ENCODE assay signal across 1 cellular context in the genomic region with DNA sequence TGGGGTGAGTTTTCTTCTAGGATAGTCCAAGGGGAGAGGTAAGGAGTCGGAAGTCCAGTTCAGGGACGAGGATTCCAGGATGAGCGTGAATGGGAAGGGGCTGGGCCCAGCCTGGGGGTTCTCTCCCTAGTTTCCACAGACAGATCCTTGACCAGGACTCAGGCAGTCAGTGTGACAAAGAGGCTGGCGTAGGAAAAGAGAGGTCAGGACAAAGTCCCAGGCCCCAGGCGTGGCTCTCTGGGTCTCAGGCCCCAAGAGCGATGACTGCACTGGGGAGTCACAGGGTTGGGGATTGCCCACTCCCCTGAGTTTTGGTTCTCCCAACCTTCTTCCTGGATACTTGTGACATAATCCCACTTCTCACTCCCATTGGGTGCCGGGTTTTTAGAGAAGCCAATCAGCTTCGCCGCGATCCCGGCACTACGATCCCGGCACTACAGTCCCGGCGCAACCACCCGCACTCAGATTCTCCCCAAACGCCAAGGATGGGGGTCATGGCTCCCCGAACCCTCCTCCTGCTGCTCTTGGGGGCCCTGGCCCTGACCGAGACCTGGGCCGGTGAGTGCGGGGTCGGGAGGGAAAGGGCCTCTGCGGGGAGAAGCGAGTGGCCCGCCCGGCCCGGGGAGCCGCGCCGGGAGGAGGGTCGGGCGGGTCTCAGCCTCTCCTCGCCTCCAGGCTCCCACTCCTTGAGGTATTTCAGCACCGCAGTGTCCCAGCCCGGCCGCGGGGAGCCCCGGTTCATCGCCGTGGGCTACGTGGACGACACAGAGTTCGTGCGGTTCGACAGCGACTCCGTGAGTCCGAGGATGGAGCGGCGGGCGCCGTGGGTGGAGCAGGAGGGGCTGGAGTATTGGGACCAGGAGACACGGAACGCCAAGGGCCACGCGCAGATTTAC.
TF ChIP-seq lines count a peak whose summit lies in the region.

No MANE protein-coding gene starts in this region.

TF ChIP-seq in HepG2, 621 proteins besides CTCF, POLR2A, EP300 and RAD21 (continued from another document and continues in another):
- TF ChIP-seq, protein P1, sequence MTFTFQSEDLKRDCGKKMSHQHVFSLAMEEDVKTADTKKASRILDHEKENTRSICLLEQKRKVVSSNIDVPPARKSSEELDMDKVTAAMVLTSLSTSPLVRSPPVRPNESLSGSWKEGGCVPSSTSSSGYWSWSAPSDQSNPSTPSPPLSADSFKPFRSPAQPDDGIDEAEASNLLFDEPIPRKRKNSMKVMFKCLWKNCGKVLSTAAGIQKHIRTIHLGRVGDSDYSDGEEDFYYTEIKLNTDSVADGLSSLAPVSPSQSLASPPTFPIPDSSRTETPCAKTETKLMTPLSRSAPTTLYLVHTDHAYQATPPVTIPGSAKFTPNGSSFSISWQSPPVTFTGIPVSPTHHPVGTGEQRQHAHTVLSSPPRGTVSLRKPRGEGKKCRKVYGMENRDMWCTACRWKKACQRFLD (CRISPR knock-in tag; IDR thresholded peaks at IDR 0.05; ENCODE audit: borderline replicate concordance), result 0 out of 2 replicates have a peak, but pooled peaks have one; percentile 33
- TF ChIP-seq, protein P2, sequence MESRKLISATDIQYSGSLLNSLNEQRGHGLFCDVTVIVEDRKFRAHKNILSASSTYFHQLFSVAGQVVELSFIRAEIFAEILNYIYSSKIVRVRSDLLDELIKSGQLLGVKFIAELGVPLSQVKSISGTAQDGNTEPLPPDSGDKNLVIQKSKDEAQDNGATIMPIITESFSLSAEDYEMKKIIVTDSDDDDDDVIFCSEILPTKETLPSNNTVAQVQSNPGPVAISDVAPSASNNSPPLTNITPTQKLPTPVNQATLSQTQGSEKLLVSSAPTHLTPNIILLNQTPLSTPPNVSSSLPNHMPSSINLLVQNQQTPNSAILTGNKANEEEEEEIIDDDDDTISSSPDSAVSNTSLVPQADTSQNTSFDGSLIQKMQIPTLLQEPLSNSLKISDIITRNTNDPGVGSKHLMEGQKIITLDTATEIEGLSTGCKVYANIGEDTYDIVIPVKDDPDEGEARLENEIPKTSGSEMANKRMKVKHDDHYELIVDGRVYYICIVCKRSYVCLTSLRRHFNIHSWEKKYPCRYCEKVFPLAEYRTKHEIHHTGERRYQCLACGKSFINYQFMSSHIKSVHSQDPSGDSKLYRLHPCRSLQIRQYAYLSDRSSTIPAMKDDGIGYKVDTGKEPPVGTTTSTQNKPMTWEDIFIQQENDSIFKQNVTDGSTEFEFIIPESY (CRISPR knock-in tag; IDR thresholded peaks at IDR 0.05), result no peak
- TF ChIP-seq ATRX (CRISPR knock-in tag; IDR thresholded peaks at IDR 0.05; ENCODE audit: borderline replicate concordance) (no peak), ARNT2 (CRISPR knock-in tag; IDR thresholded peaks at IDR 0.05; ENCODE audit: low read depth) (peak; percentile 79), ZSCAN22 (CRISPR knock-in tag; IDR thresholded peaks at IDR 0.05) (no peak), KDM5B (CRISPR knock-in tag; IDR thresholded peaks at IDR 0.05; ENCODE audit: borderline replicate concordance) (no peak; the same call in 1 of the 2 replicates), NFE2L1 (CRISPR knock-in tag; IDR thresholded peaks at IDR 0.05; ENCODE audit: borderline replicate concordance) (peak; percentile 83; the same call in 1 of the 2 replicates), ZNF891 (CRISPR knock-in tag; IDR thresholded peaks at IDR 0.05) (no peak), HMG20B (CRISPR knock-in tag; conservative IDR thresholded peaks at IDR 0.05) (no peak), POLR2AphosphoS5 (IDR thresholded peaks at IDR 0.05; ENCODE audit: low read depth, low read length) (no peak), PRMT3 (CRISPR knock-in tag; IDR thresholded peaks at IDR 0.05; ENCODE audit: borderline replicate concordance, low read depth) (no peak), ZNF205 (CRISPR knock-in tag; IDR thresholded peaks at IDR 0.05) (peak; percentile 68; the same call in 1 of the 2 replicates), ZNF292 (CRISPR knock-in tag; IDR thresholded peaks at IDR 0.05; ENCODE audit: borderline replicate concordance, low read depth) (no peak), ETV6 (CRISPR knock-in tag; conservative IDR thresholded peaks at IDR 0.05) (peak; percentile 75; the same call in 1 of the 2 replicates), ZNF234 (CRISPR knock-in tag; conservative IDR thresholded peaks at IDR 0.05) (no peak), TSC22D2 (CRISPR knock-in tag; IDR thresholded peaks at IDR 0.05; ENCODE audit: borderline replicate concordance) (0 out of 2 replicates have a peak, but pooled peaks have one; percentile 58), FOXK1 (CRISPR knock-in tag; IDR thresholded peaks at IDR 0.05; ENCODE audit: borderline replicate concordance, low read depth) (no peak; the same call in 1 of the 2 replicates), ZNF33B (CRISPR knock-in tag; IDR thresholded peaks at IDR 0.05) (peak; percentile 74; the same call in 1 of the 2 replicates), MYC (CRISPR knock-in tag; IDR thresholded peaks at IDR 0.05; ENCODE audit: borderline replicate concordance) (no peak; the same call in 1 of the 2 replicates), ZNF775 (CRISPR knock-in tag; IDR thresholded peaks at IDR 0.05; ENCODE audit: borderline replicate concordance) (0 out of 2 replicates have a peak, but pooled peaks have one; percentile 68), RARA (CRISPR knock-in tag; IDR thresholded peaks at IDR 0.05) (no peak), POGZ (CRISPR knock-in tag; IDR thresholded peaks at IDR 0.05) (peak; percentile 77), ZNF782 (CRISPR knock-in tag; IDR thresholded peaks at IDR 0.05; ENCODE audit: borderline replicate concordance) (peak; percentile 31; the same call in 1 of the 2 replicates), CREM (IDR thresholded peaks at IDR 0.05) (peak; percentile 89), CREM (CRISPR knock-in tag; IDR thresholded peaks at IDR 0.05) (no peak)
- TF ChIP-seq, protein P3, sequence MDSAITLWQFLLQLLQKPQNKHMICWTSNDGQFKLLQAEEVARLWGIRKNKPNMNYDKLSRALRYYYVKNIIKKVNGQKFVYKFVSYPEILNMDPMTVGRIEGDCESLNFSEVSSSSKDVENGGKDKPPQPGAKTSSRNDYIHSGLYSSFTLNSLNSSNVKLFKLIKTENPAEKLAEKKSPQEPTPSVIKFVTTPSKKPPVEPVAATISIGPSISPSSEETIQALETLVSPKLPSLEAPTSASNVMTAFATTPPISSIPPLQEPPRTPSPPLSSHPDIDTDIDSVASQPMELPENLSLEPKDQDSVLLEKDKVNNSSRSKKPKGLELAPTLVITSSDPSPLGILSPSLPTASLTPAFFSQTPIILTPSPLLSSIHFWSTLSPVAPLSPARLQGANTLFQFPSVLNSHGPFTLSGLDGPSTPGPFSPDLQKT (CRISPR knock-in tag; IDR thresholded peaks at IDR 0.05; ENCODE audit: borderline replicate concordance), result no peak
- TF ChIP-seq, protein P4, sequence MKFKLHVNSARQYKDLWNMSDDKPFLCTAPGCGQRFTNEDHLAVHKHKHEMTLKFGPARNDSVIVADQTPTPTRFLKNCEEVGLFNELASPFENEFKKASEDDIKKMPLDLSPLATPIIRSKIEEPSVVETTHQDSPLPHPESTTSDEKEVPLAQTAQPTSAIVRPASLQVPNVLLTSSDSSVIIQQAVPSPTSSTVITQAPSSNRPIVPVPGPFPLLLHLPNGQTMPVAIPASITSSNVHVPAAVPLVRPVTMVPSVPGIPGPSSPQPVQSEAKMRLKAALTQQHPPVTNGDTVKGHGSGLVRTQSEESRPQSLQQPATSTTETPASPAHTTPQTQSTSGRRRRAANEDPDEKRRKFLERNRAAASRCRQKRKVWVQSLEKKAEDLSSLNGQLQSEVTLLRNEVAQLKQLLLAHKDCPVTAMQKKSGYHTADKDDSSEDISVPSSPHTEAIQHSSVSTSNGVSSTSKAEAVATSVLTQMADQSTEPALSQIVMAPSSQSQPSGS (CRISPR knock-in tag; IDR thresholded peaks at IDR 0.05), result no peak
- TF ChIP-seq, protein P5, sequence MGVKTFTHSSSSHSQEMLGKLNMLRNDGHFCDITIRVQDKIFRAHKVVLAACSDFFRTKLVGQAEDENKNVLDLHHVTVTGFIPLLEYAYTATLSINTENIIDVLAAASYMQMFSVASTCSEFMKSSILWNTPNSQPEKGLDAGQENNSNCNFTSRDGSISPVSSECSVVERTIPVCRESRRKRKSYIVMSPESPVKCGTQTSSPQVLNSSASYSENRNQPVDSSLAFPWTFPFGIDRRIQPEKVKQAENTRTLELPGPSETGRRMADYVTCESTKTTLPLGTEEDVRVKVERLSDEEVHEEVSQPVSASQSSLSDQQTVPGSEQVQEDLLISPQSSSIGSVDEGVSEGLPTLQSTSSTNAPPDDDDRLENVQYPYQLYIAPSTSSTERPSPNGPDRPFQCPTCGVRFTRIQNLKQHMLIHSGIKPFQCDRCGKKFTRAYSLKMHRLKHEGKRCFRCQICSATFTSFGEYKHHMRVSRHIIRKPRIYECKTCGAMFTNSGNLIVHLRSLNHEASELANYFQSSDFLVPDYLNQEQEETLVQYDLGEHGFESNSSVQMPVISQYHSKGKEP (CRISPR knock-in tag; IDR thresholded peaks at IDR 0.05), result no peak
- TF ChIP-seq, protein P6, sequence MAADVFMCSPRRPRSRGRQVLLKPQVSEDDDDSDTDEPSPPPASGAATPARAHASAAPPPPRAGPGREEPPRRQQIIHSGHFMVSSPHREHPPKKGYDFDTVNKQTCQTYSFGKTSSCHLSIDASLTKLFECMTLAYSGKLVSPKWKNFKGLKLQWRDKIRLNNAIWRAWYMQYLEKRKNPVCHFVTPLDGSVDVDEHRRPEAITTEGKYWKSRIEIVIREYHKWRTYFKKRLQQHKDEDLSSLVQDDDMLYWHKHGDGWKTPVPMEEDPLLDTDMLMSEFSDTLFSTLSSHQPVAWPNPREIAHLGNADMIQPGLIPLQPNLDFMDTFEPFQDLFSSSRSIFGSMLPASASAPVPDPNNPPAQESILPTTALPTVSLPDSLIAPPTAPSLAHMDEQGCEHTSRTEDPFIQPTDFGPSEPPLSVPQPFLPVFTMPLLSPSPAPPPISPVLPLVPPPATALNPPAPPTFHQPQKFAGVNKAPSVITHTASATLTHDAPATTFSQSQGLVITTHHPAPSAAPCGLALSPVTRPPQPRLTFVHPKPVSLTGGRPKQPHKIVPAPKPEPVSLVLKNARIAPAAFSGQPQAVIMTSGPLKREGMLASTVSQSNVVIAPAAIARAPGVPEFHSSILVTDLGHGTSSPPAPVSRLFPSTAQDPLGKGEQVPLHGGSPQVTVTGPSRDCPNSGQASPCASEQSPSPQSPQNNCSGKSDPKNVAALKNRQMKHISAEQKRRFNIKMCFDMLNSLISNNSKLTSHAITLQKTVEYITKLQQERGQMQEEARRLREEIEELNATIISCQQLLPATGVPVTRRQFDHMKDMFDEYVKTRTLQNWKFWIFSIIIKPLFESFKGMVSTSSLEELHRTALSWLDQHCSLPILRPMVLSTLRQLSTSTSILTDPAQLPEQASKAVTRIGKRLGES (CRISPR knock-in tag; IDR thresholded peaks at IDR 0.05; ENCODE audit: borderline replicate concordance), result no peak
- TF ChIP-seq, protein P7, sequence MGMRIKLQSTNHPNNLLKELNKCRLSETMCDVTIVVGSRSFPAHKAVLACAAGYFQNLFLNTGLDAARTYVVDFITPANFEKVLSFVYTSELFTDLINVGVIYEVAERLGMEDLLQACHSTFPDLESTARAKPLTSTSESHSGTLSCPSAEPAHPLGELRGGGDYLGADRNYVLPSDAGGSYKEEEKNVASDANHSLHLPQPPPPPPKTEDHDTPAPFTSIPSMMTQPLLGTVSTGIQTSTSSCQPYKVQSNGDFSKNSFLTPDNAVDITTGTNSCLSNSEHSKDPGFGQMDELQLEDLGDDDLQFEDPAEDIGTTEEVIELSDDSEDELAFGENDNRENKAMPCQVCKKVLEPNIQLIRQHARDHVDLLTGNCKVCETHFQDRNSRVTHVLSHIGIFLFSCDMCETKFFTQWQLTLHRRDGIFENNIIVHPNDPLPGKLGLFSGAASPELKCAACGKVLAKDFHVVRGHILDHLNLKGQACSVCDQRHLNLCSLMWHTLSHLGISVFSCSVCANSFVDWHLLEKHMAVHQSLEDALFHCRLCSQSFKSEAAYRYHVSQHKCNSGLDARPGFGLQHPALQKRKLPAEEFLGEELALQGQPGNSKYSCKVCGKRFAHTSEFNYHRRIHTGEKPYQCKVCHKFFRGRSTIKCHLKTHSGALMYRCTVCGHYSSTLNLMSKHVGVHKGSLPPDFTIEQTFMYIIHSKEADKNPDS (CRISPR knock-in tag; IDR thresholded peaks at IDR 0.05), result no peak
- TF ChIP-seq, protein P8, sequence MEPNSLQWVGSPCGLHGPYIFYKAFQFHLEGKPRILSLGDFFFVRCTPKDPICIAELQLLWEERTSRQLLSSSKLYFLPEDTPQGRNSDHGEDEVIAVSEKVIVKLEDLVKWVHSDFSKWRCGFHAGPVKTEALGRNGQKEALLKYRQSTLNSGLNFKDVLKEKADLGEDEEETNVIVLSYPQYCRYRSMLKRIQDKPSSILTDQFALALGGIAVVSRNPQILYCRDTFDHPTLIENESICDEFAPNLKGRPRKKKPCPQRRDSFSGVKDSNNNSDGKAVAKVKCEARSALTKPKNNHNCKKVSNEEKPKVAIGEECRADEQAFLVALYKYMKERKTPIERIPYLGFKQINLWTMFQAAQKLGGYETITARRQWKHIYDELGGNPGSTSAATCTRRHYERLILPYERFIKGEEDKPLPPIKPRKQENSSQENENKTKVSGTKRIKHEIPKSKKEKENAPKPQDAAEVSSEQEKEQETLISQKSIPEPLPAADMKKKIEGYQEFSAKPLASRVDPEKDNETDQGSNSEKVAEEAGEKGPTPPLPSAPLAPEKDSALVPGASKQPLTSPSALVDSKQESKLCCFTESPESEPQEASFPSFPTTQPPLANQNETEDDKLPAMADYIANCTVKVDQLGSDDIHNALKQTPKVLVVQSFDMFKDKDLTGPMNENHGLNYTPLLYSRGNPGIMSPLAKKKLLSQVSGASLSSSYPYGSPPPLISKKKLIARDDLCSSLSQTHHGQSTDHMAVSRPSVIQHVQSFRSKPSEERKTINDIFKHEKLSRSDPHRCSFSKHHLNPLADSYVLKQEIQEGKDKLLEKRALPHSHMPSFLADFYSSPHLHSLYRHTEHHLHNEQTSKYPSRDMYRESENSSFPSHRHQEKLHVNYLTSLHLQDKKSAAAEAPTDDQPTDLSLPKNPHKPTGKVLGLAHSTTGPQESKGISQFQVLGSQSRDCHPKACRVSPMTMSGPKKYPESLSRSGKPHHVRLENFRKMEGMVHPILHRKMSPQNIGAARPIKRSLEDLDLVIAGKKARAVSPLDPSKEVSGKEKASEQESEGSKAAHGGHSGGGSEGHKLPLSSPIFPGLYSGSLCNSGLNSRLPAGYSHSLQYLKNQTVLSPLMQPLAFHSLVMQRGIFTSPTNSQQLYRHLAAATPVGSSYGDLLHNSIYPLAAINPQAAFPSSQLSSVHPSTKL (CRISPR knock-in tag; IDR thresholded peaks at IDR 0.05), result no peak
- TF ChIP-seq, protein P9, sequence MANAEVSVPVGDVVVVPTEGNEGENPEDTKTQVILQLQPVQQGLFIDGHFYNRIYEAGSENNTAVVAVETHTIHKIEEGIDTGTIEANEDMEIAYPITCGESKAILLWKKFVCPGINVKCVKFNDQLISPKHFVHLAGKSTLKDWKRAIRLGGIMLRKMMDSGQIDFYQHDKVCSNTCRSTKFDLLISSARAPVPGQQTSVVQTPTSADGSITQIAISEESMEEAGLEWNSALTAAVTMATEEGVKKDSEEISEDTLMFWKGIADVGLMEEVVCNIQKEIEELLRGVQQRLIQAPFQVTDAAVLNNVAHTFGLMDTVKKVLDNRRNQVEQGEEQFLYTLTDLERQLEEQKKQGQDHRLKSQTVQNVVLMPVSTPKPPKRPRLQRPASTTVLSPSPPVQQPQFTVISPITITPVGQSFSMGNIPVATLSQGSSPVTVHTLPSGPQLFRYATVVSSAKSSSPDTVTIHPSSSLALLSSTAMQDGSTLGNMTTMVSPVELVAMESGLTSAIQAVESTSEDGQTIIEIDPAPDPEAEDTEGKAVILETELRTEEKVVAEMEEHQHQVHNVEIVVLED (CRISPR knock-in tag; IDR thresholded peaks at IDR 0.05; ENCODE audit: borderline replicate concordance), result peak; percentile 42; the same call in 1 of the 2 replicates
